8 cellular contexts compared by ENCODE assay signal in the genomic region with DNA sequence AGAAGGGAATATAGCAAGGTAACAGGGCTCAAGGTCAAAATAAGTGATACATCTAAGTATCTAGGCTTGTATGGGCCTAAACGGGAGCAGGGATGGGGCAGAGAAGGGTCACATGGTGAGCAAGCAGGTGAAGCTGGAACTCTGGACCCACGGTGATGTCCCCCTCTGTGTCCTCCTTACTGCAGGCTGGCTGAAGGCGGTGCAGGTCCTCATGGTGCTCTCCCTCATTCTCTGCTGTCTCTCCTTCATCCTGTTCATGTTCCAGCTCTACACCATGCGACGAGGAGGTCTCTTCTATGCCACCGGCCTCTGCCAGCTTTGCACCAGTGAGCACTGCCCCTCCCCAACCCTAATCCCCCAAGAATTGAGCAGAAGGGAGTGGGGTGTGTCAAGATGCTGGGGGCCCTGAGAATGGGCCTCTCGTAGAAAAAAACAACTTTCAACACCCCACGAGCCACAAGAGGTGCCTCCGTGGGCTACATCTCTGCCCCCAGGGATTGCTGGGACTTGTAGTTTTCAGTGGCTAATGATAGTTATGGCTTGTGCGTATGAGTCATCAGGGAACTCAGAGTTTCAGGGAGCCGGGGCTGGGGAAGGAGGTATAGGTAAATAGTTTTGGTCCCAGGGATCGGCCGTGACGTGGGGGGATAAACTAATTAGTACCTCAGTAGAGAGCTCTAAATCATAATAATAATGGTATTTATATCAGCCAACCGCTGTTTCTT. TPM values are rescaled to one million over a fixed set of nuclear protein-coding genes. Genes with fewer than 3 reads are reported as not detected.
DNase-seq lines count a peak whose midpoint lies in the region; ATAC-seq, FAIRE-seq and TF ChIP-seq lines count a peak whose summit lies in the region.

No MANE protein-coding gene starts in this region.

- no peak overlapping the region for H2BK120ac ChIP-seq in H1 (replicated peaks; ENCODE audit: low read depth, low read length)

- no peak overlapping the region for H3K9ac ChIP-seq in H1 (replicated peaks in 1 of 4; ENCODE audit: extremely low read depth in 1 of 4, low read depth in 3 of 4, low read length in 3 of 4)

- peaks cover 18% of the 10 kb centered on the region for H3K23me2 ChIP-seq in H1 (ENCODE audit: low read depth, low read length)

- FAIRE-seq in H1 (lab: Jason Lieb, UNC): peak; percentile 52

- no peak overlapping the region for H2BK5ac ChIP-seq in H1 (ENCODE audit: low read depth, low read length)

- peak overlapping the region; percentile 97; the same call in 1 of the 2 replicates for H2BK15ac ChIP-seq in H1 (ENCODE audit: low read length)

- peak overlapping the region; percentile 14 for H3K27ac ChIP-seq in A673 (ENCODE audit: low read depth, low read length, poor library complexity, severe bottlenecking)
- H3K27ac ChIP-seq in H1 (ENCODE audit: low read depth, low read length): no peak overlapping the region

- no TSS peak for BruUV-seq in A673 (replicated peaks; lab: Mats Ljungman, UMichigan)

- H3K9me3 ChIP-seq in A673 (ENCODE audit: low read depth, low read length, poor library complexity, severe bottlenecking) (peaks cover 4% of the 10 kb centered on the region), H1 (ENCODE audit: insufficient read depth in 2 of 2, low read depth in 1 of 2, low read length in 1 of 2) (no peaks in the 10 kb centered on the region)

- H2AFZ ChIP-seq in H1 (ENCODE audit: low read length): peak overlapping the region; percentile 1; the same call in 1 of the 2 replicates

- H3K4me2 ChIP-seq in H1 (ENCODE audit: insufficient read depth in 1 of 2, low read depth in 2 of 2, low read length in 2 of 2): peak overlapping the region; percentile 59 to 84

- 0 out of 2 replicates have a peak overlapping the region, but pooled peaks have one; percentile 32 for H2AK5ac ChIP-seq in H1 (ENCODE audit: low read depth, low read length)

- H4K20me1 ChIP-seq in H1 (replicated peaks in 1 of 2; ENCODE audit: control insufficient read depth in 1 of 2, insufficient read depth in 2 of 2, low read length in 2 of 2): no peaks in the 10 kb centered on the region

- TF ChIP-seq CTCF in A673 (conservative IDR thresholded peaks at IDR 0.05; ENCODE audit: low read depth, low read length) (no peak), HFFc6 (IDR thresholded peaks at IDR 0.05) (no peak), activated B cell treated with CpG ODN at 0.5 μM for 24 hours (IDR thresholded peaks at IDR 0.05) (no peak), H1 (IDR thresholded peaks at IDR 0.05; ENCODE audit: control extremely low read depth in 1 of 3, insufficient read depth in 1 of 3, low read depth in 1 of 3, low read length in 3 of 3) (no peak), progenitor cell of endocrine pancreas (IDR thresholded peaks at IDR 0.05; ENCODE audit: unreplicated experiment) (no peak)

- H3K4me3 Mint-ChIP-seq in HFFc6 (peak overlapping the region; percentile 75), activated B cell treated with CpG ODN at 0.5 μM for 24 hours (peak overlapping the region; percentile 80), progenitor cell of endocrine pancreas (ENCODE audit: low read depth) (peak overlapping the region; percentile 89)

- H3K79me1 ChIP-seq in H1 (ENCODE audit: low read depth, low read length): no peaks in the 10 kb centered on the region

- H3K27me3 Mint-ChIP-seq in HFFc6 (ENCODE audit: insufficient read depth): peaks cover 2% of the 10 kb centered on the region; the same call in 1 of the 2 replicates
- no peaks in the 10 kb centered on the region for H3K27me3 Mint-ChIP-seq in activated B cell treated with CpG ODN at 0.5 μM for 24 hours
- H3K27me3 Mint-ChIP-seq in progenitor cell of endocrine pancreas: peaks cover 11% of the 10 kb centered on the region

- no peak for TF ChIP-seq POLR2A in H1 (IDR thresholded peaks at IDR 0.05; ENCODE audit: control extremely low read depth in 1 of 2, low read depth in 2 of 2, low read length in 2 of 2)

- H3K23ac ChIP-seq in H1 (ENCODE audit: insufficient read length): no peak overlapping the region

- no peaks in the 10 kb centered on the region for H3K79me2 ChIP-seq in H1 (ENCODE audit: control insufficient read depth in 1 of 2, insufficient read depth in 2 of 2, low read length in 2 of 2)

- no peaks in the 10 kb centered on the region for H3K9me3 Mint-ChIP-seq in HFFc6
- H3K9me3 Mint-ChIP-seq in activated B cell treated with CpG ODN at 0.5 μM for 24 hours: no peaks in the 10 kb centered on the region
- H3K9me3 Mint-ChIP-seq in progenitor cell of endocrine pancreas (ENCODE audit: low read depth): no peaks in the 10 kb centered on the region

- 64% methylated on average over 15 of the region's 15 CpGs; no CpG with 5 or more reads in 1 of the 2 experiments for WGBS in H1 (ENCODE audit: extremely low coverage in 1 of 2, insufficient coverage in 1 of 2, insufficient read length in 1 of 2, insufficient replicate concordance in 2 of 2, low coverage in 1 of 2, low lambda C conversion rate in 2 of 2, missing lambda C conversion rate in 1 of 2), 2 experiments

- peak overlapping the region; percentile 63 for H3K27ac Mint-ChIP-seq in HFFc6
- peak overlapping the region; percentile 90 for H3K27ac Mint-ChIP-seq in activated B cell treated with CpG ODN at 0.5 μM for 24 hours
- H3K27ac Mint-ChIP-seq in progenitor cell of endocrine pancreas: peak overlapping the region; percentile 79

- H2BK12ac ChIP-seq in H1 (ENCODE audit: low read depth, low read length): peak overlapping the region; percentile 97; the same call in 1 of the 2 replicates

- H3K36me3 Mint-ChIP-seq in HFFc6 (ENCODE audit: low read depth) (peaks cover 41% of the 10 kb centered on the region), activated B cell treated with CpG ODN at 0.5 μM for 24 hours (ENCODE audit: low read depth) (peaks cover 69% of the 10 kb centered on the region), progenitor cell of endocrine pancreas (ENCODE audit: insufficient read depth) (no peaks in the 10 kb centered on the region)

- TF ChIP-seq EP300 in H1 (IDR thresholded peaks at IDR 0.05; ENCODE audit: borderline replicate concordance in 1 of 2, low read depth in 2 of 2, low read length in 2 of 2): no peak

- no peak overlapping the region for H3K14ac ChIP-seq in H1 (ENCODE audit: insufficient read length)

- H3K36me3 ChIP-seq in A673 (ENCODE audit: insufficient read depth, low read length, poor library complexity, severe bottlenecking): peaks cover 43% of the 10 kb centered on the region
- H3K36me3 ChIP-seq in H1 (ENCODE audit: control insufficient read depth in 2 of 4, insufficient read depth in 4 of 4, low read length in 3 of 4): no peaks in the 10 kb centered on the region

- peaks cover 62% of the 10 kb centered on the region for H3K4me1 Mint-ChIP-seq in HFFc6 (ENCODE audit: low read depth)
- H3K4me1 Mint-ChIP-seq in activated B cell treated with CpG ODN at 0.5 μM for 24 hours: peaks cover 81% of the 10 kb centered on the region
- H3K4me1 Mint-ChIP-seq in progenitor cell of endocrine pancreas (ENCODE audit: low read depth): peaks cover 21% of the 10 kb centered on the region

- H3K27me3 ChIP-seq in A673 (replicated peaks; ENCODE audit: insufficient read depth, low read depth, low read length, poor library complexity) (no peaks in the 10 kb centered on the region), H1 (replicated peaks in 1 of 4; ENCODE audit: control insufficient read depth in 3 of 4, extremely low read depth in 1 of 4, insufficient read depth in 3 of 4, low read length in 3 of 4) (0 out of 7 replicates have a peak, but pooled peaks cover 0 to 2% (median 0%) of the 10 kb centered on the region in 4 experiments)

- DNase-seq in A673 (ENCODE audit: low spot score): peak; percentile 64
- DNase-seq in HFFc6: peak; percentile 50
- no peak for DNase-seq in activated B cell treated with CpG ODN at 0.5 μM for 24 hours
- DNase-seq in H1 (ENCODE audit: low read depth in 1 of 2, low spot score in 2 of 2): no peak
- DNase-seq in progenitor cell of endocrine pancreas (ENCODE audit: low spot score, unreplicated experiment): no peak
- no peak for DNase-seq in posterior vena cava (ENCODE audit: low spot score)
- DNase-seq in pons (ENCODE audit: low spot score): no peak

- no peak overlapping the region for H2BK20ac ChIP-seq in H1 (ENCODE audit: low read length)

- no peak overlapping the region for H4K5ac ChIP-seq in H1 (ENCODE audit: insufficient read length, low read depth, low read length)

- peaks cover 33% of the 10 kb centered on the region for H3K4me1 ChIP-seq in A673 (ENCODE audit: insufficient read depth, low read length, poor library complexity, severe bottlenecking)
- H3K4me1 ChIP-seq in H1 (replicated peaks in 1 of 4; ENCODE audit: control insufficient read depth in 3 of 4, insufficient read depth in 4 of 4, low read length in 3 of 4): peaks cover 4 to 26% (median 12%) of the 10 kb centered on the region in 4 experiments

- H3K4me3 ChIP-seq in A673 (ENCODE audit: low read depth, low read length, poor library complexity, severe bottlenecking) (no peak overlapping the region), H1 (ENCODE audit: extremely low read depth in 1 of 4, insufficient read depth in 2 of 4, low read depth in 3 of 4, low read length in 4 of 4) (peak overlapping the region in 3 of 4 experiments; percentile 49 to 70 (median 57); a peak in 4 of 8 replicates)

- peak overlapping the region; percentile 22 for H3K4ac ChIP-seq in H1 (replicated peaks; ENCODE audit: insufficient read length, low read depth, low read length)

- POLR2A ChIA-PET in A673 (lab: Charles Lee; ENCODE audit: low non-redundant PET): no interaction called here
- POLR2A ChIA-PET in activated B cell treated with CpG ODN at 0.5 μM for 24 hours (lab: Charles Lee): interaction anchor here (0.5 to 7.7 kb wide), 7 partner anchors 8 to 554 kb away, joined by 3 to 308 read pairs (median 4); partner anchors contain the start of genes KDELR1 and PLA2G4C
- POLR2A ChIA-PET in H1 (lab: Charles Lee; ENCODE audit: partially characterized antibody): interaction anchor here (0.5 to 1.6 kb wide), 5 partner anchors 18 to 290 kb away, joined by 3 to 5 read pairs (median 3); partner anchors contain the start of genes RPL18 and SPHK2

- H4K91ac ChIP-seq in H1 (replicated peaks; ENCODE audit: insufficient read length, low read length): peak overlapping the region; percentile 87

- peak overlapping the region; percentile 40; the same call in 1 of the 2 replicates for H3K18ac ChIP-seq in H1 (ENCODE audit: extremely low read depth, low read length)

- no peak for ATAC-seq in activated B cell treated with CpG ODN at 0.5 μM for 24 hours (ENCODE audit: low read depth)
- no peak for ATAC-seq in HG02970 (IDR thresholded peaks at IDR 0.05; ENCODE audit: low FRiP score, unreplicated experiment)

- CTCF ChIA-PET in A673 (lab: Charles Lee): no interaction called here
- CTCF ChIA-PET in activated B cell treated with CpG ODN at 0.5 μM for 24 hours (lab: Charles Lee): interaction anchor here (0.7 to 1.0 kb wide), 2 partner anchors 10 to 61 kb away, joined by 3 to 5 read pairs; no protein-coding TSS in a partner anchor
- CTCF ChIA-PET in H1 (lab: Charles Lee; ENCODE audit: partially characterized antibody): interaction anchor here (0.9 to 2.5 kb wide), 3 partner anchors 8 to 62 kb away, joined by 3 to 10 read pairs (median 5); partner anchors contain the start of gene KDELR1

- no peak for TF ChIP-seq RAD21 in H1 (IDR thresholded peaks at IDR 0.05 in 1 of 2, conservative IDR thresholded peaks at IDR 0.05 in 1 of 2; ENCODE audit: low read depth in 2 of 2, low read length in 2 of 2)

- H3K56ac ChIP-seq in H1 (replicated peaks; ENCODE audit: insufficient read length, low read depth, low read length): no peak overlapping the region

- intact Hi-C loops in A673 (cut with micrococcal nuclease; ENCODE audit: unreplicated experiment): no loop called here
- intact Hi-C loops in activated B cell treated with CpG ODN at 0.5 μM for 24 hours (cut with micrococcal nuclease): no loop called here
- intact Hi-C loops in posterior vena cava (cut with DNase I): no loop called here

- no peak overlapping the region for H4K8ac ChIP-seq in H1 (ENCODE audit: extremely low read depth, insufficient read depth, low read length)

RNA-seq across cellular contexts. Expression of gene EMP3, which starts 4.0 kb away (rescaled TPM):
- total RNA-seq in A673 (2021) (170 and 187 TPM in 2 replicates), activated B cell treated with CpG ODN at 0.5 μM for 24 hours (309 and 320 TPM in 2 replicates), progenitor cell of endocrine pancreas (2.9 and 3.8 TPM in 2 replicates), posterior vena cava (100 to 1,000 TPM; 120 to 297 TPM)
- total RNA-seq in HFFc6 (2021; fragmentation: NEBNext Ultra II Directional; extraction: Animal tissue kit (Norgen Biotek cat#: 25700)): 100 to 1,000 TPM; 471 to 574 (median 525) TPM
- total RNA-seq in H1 (2021; fragmentation: NEBNext Ultra II Directional; extraction: Animal tissue kit (Norgen Biotek cat#: 25700)): 18.4 and 20.9 TPM in 2 replicates
- 65.9 and 87.8 TPM in 2 replicates for polyA plus RNA-seq in H1 (2011; rRNA removed)
- polyA plus RNA-seq in H1 (2011; cell fraction: cytosol; rRNA removed): 37.7 TPM
- 31.1 TPM for polyA plus RNA-seq in H1 (2011; cell fraction: nucleus; rRNA removed)
- 25.5 to 38.5 TPM (median 37.6 TPM) in 4 replicates for polyA plus RNA-seq in H1 (2012, experiment 1 of 2)
- polyA plus RNA-seq in H1 (2012, experiment 2 of 2): 38.7 TPM
- polyA plus RNA-seq in H1 (2013, experiment 1 of 2): 44.8 TPM
- 54.5 TPM for polyA plus RNA-seq in H1 (2013, experiment 2 of 2)
- polyA minus RNA-seq in H1 (2011; rRNA and poly(A)+ RNA removed): 23.6 and 26.4 TPM in 2 replicates
- 12.1 TPM for polyA minus RNA-seq in H1 (2011; cell fraction: cytosol; rRNA and poly(A)+ RNA removed)
- 15.2 TPM for polyA minus RNA-seq in H1 (2011; cell fraction: nucleus; rRNA and poly(A)+ RNA removed)

RNA-seq across cellular contexts. Expression of gene TMEM143, which starts 34.4 kb away (rescaled TPM):
- 7.5 and 7.9 TPM in 2 replicates for total RNA-seq in A673 (2021)
- 1 to 10 TPM; 5.9 to 9.7 (median 7.7) TPM for total RNA-seq in HFFc6 (2021; fragmentation: NEBNext Ultra II Directional; extraction: Animal tissue kit (Norgen Biotek cat#: 25700))
- 10.2 and 10.5 TPM in 2 replicates for total RNA-seq in activated B cell treated with CpG ODN at 0.5 μM for 24 hours
- total RNA-seq in H1 (2021; fragmentation: NEBNext Ultra II Directional; extraction: Animal tissue kit (Norgen Biotek cat#: 25700)): 14.2 and 14.7 TPM in 2 replicates
- 19.1 and 26.7 TPM in 2 replicates for polyA plus RNA-seq in H1 (2011; rRNA removed)
- polyA plus RNA-seq in H1 (2011; cell fraction: cytosol; rRNA removed): 17.1 TPM
- 47.8 TPM for polyA plus RNA-seq in H1 (2011; cell fraction: nucleus; rRNA removed)
- 9.5 to 18.4 TPM (median 14.8 TPM) in 4 replicates for polyA plus RNA-seq in H1 (2012, experiment 1 of 2)
- 13.1 TPM for polyA plus RNA-seq in H1 (2012, experiment 2 of 2)
- 12.7 TPM for polyA plus RNA-seq in H1 (2013, experiment 1 of 2)
- polyA plus RNA-seq in H1 (2013, experiment 2 of 2): 11.9 TPM
- 10.4 and 15.6 TPM in 2 replicates for polyA minus RNA-seq in H1 (2011; rRNA and poly(A)+ RNA removed)
- polyA minus RNA-seq in H1 (2011; cell fraction: cytosol; rRNA and poly(A)+ RNA removed): 22.6 TPM
- 14.9 TPM for polyA minus RNA-seq in H1 (2011; cell fraction: nucleus; rRNA and poly(A)+ RNA removed)
- 9.5 and 10.3 TPM in 2 replicates for total RNA-seq in progenitor cell of endocrine pancreas
- total RNA-seq in posterior vena cava: 1 to 10 TPM; 5.0 to 6.3 TPM

RNA-seq across cellular contexts. Expression of gene SYNGR4, which starts 34.8 kb away (rescaled TPM):
- total RNA-seq in A673 (2021) (0.50 TPM in 1 of 2 replicates, not detected in the other), activated B cell treated with CpG ODN at 0.5 μM for 24 hours (not detected in 2 replicates), progenitor cell of endocrine pancreas (not detected in 2 replicates), posterior vena cava (not detected)
- not detected for total RNA-seq in HFFc6 (2021; fragmentation: NEBNext Ultra II Directional; extraction: Animal tissue kit (Norgen Biotek cat#: 25700))
- 1.1 TPM in 1 of 2 replicates, not detected in the other for total RNA-seq in H1 (2021; fragmentation: NEBNext Ultra II Directional; extraction: Animal tissue kit (Norgen Biotek cat#: 25700))
- polyA plus RNA-seq in H1 (2011; rRNA removed): 0.27 and 0.41 TPM in 2 replicates
- 0.18 TPM for polyA plus RNA-seq in H1 (2011; cell fraction: cytosol; rRNA removed)
- polyA plus RNA-seq in H1 (2011; cell fraction: nucleus; rRNA removed): 0.46 TPM
- polyA plus RNA-seq in H1 (2012, experiment 1 of 2): 0.23 TPM in 1 of 4 replicates, not detected in the others
- polyA plus RNA-seq in H1 (2012, experiment 2 of 2): 0.54 TPM
- 0.28 TPM for polyA plus RNA-seq in H1 (2013, experiment 1 of 2)
- 0.26 TPM for polyA plus RNA-seq in H1 (2013, experiment 2 of 2)
- not detected in 2 replicates for polyA minus RNA-seq in H1 (2011; rRNA and poly(A)+ RNA removed)
- not detected for polyA minus RNA-seq in H1 (2011; cell fraction: cytosol; rRNA and poly(A)+ RNA removed)
- polyA minus RNA-seq in H1 (2011; cell fraction: nucleus; rRNA and poly(A)+ RNA removed): not detected

RNA-seq across cellular contexts. Expression of gene ZNF114, which starts 59.4 kb away (rescaled TPM):
- total RNA-seq in A673 (2021) (9.5 and 11.7 TPM in 2 replicates), activated B cell treated with CpG ODN at 0.5 μM for 24 hours (1.5 and 1.6 TPM in 2 replicates), progenitor cell of endocrine pancreas (7.4 and 7.9 TPM in 2 replicates), posterior vena cava (under 1 TPM; 0.37 to 0.38 TPM)
- total RNA-seq in HFFc6 (2021; fragmentation: NEBNext Ultra II Directional; extraction: Animal tissue kit (Norgen Biotek cat#: 25700)): under 1 TPM in 5 of 6 experiments, not detected in 1; 0.17 to 0.43 (median 0.25) TPM
- total RNA-seq in H1 (2021; fragmentation: NEBNext Ultra II Directional; extraction: Animal tissue kit (Norgen Biotek cat#: 25700)): 19.2 TPM in 2 replicates
- 7.3 and 8.2 TPM in 2 replicates for polyA plus RNA-seq in H1 (2011; rRNA removed)
- polyA plus RNA-seq in H1 (2011; cell fraction: cytosol; rRNA removed): 10.9 TPM
- polyA plus RNA-seq in H1 (2011; cell fraction: nucleus; rRNA removed): 6.3 TPM
- polyA plus RNA-seq in H1 (2012, experiment 1 of 2): 11.3 to 13.8 TPM (median 12.5 TPM) in 4 replicates
- polyA plus RNA-seq in H1 (2012, experiment 2 of 2): 4.0 TPM
- 7.8 TPM for polyA plus RNA-seq in H1 (2013, experiment 1 of 2)
- 7.2 TPM for polyA plus RNA-seq in H1 (2013, experiment 2 of 2)
- 15.8 and 16.2 TPM in 2 replicates for polyA minus RNA-seq in H1 (2011; rRNA and poly(A)+ RNA removed)
- 21.1 TPM for polyA minus RNA-seq in H1 (2011; cell fraction: cytosol; rRNA and poly(A)+ RNA removed)
- 25.6 TPM for polyA minus RNA-seq in H1 (2011; cell fraction: nucleus; rRNA and poly(A)+ RNA removed)

Comparison
In these comparisons a context has a peak if more than half of its experiments do, and no peak if none do; other contexts are left out.
1. DNase-seq: peak in A673 (single experiment) and HFFc6 (single experiment); none in activated B cell treated with CpG ODN at 0.5 μM for 24 hours (single experiment), H1 (0 of 2), progenitor cell of endocrine pancreas (single experiment), posterior vena cava (single experiment) and pons (single experiment).
2. Peak in every context shown above with its lines, with median percentiles within 50 percentile points of each other: H3K27ac Mint-ChIP-seq and H3K4me3 Mint-ChIP-seq.